24 cellular contexts compared by ENCODE assay signal in genomic region chr2:85159589-85159988, GRCh38.
"Had no signal": no experiment of that assay in that cellular context is flagged by ENCODE, and none has a peak within 500 bp of the region (broad histone marks: within the 10 kb centered on the region; RNA-seq: fewer than 3 reads in every experiment).

No MANE protein-coding gene starts in this region.

- H3K4me3 ChIP-seq: coronary artery, dorsolateral prefrontal cortex, heart left ventricle, prostate gland, skin epidermis, stomach, tibial artery had no signal

- H3K27me3 Mint-ChIP-seq: activated naive CD8-positive, alpha-beta T cell had no signal

- H3K9me3 Mint-ChIP-seq: immature natural killer cell; stimulated activated naive B cell treated with anti-CD40 and anti-IgM and Interleukin-4, amounts not matched to agents 10 μg/mL and 1 μg/mL and 100 μg/mL, for 72 hours had no signal

- H3K27ac Mint-ChIP-seq: activated naive CD8-positive, alpha-beta T cell; stimulated activated naive B cell treated with anti-CD40 and anti-IgM and Interleukin-4, amounts not matched to agents 10 μg/mL and 1 μg/mL and 100 μg/mL, for 72 hours had no signal

- H3K27ac ChIP-seq: coronary artery, dorsolateral prefrontal cortex, heart left ventricle, prostate gland, stomach, tibial artery had no signal

- H3K36me3 Mint-ChIP-seq: activated naive CD8-positive, alpha-beta T cell; immature natural killer cell; stimulated activated naive B cell treated with anti-CD40 and anti-IgM and Interleukin-4, amounts not matched to agents 10 μg/mL and 1 μg/mL and 100 μg/mL, for 72 hours had no signal

- ATAC-seq: left colon; sciatic nerve; SK-N-SH treated with all-trans-retinoic acid at 6 μM for 48 hours; stimulated activated naive B cell treated with anti-CD40 and anti-IgM and Interleukin-4, amounts not matched to agents 10 μg/mL and 1 μg/mL and 100 μg/mL, for 72 hours had no signal

- H3K4me3 Mint-ChIP-seq: activated naive CD8-positive, alpha-beta T cell; immature natural killer cell; stimulated activated naive B cell treated with anti-CD40 and anti-IgM and Interleukin-4, amounts not matched to agents 10 μg/mL and 1 μg/mL and 100 μg/mL, for 72 hours had no signal

- H3K9me3 ChIP-seq: heart left ventricle, prostate gland, stomach, tibial artery had no signal

- H3K27me3 ChIP-seq: dorsolateral prefrontal cortex, heart left ventricle, stomach, tibial artery had no signal

- H3K4me1 Mint-ChIP-seq: immature natural killer cell; stimulated activated naive B cell treated with anti-CD40 and anti-IgM and Interleukin-4, amounts not matched to agents 10 μg/mL and 1 μg/mL and 100 μg/mL, for 72 hours had no signal

- H3K36me3 ChIP-seq: heart left ventricle, prostate gland, stomach, tibial artery had no signal

- DNase-seq: activated effector memory CD4-positive, alpha-beta T cell treated with Interleukin-2 at 50 U/mL for 16 hours; activated naive CD4-positive, alpha-beta T cell treated with Interleukin-2 at 50 U/mL for 16 hours; activated T-cell treated with anti-CD3 and anti-CD28 coated beads for 4 hours; anterior cingulate cortex; effector memory CD4-positive, alpha-beta T cell; foreskin fibroblast; heart left ventricle; hypothalamus; immature natural killer cell; kidney; left colon; mammary epithelial cell; retina; stimulated activated naive B cell treated with anti-CD40 and anti-IgM and Interleukin-4, amounts not matched to agents 10 μg/mL and 1 μg/mL and 100 μg/mL, for 72 hours; stomach; T-helper 2 cell; tibial artery had no signal
